20 cellular contexts compared by ENCODE assay signal in the genomic region with DNA sequence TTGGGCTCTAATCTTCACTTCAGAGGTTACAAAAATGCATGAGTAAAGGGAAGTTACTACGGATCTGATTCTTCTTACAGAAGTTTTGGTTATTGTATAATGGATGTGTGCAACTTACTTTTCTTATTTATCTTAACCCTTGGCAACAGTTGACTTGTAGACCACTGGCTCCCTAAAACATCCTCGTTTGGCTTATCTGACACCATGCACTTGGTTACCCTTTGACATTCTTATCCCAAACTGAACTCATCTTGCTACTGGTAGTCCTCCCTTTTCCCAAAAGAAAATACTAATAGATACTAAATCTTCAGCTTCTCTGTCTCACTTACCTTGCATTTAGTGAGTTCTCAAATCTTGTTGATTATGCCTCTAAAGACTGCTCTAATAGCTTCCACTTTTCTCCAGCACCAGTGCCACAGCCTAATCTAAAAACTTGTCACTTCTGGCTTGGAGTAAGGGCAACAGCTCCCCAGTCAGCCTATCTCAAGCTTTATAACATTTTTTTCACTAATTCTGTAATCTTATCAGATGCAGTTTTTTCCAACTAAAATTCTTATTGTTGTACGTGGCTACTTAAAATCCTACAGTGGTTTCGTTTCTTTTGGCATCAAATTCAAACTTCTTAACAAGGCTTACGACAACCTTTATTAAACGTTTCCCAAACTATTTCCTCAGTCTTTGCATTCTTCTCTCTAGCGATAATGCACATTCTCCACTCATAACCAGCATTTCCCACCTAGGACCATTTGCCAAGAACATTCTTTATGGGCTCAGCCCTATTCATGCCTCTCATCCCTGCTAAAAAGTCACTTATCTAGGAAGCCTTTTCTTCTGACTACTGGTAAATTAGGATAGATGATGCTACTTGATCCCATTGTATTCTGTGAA.
DNase-seq lines count a peak whose midpoint lies in the region; ATAC-seq and TF ChIP-seq lines count a peak whose summit lies in the region.
"Had no signal": no experiment of that assay in that cellular context is flagged by ENCODE, and none has a peak within 500 bp of the region (broad histone marks: within the 10 kb centered on the region; RNA-seq: fewer than 3 reads in every experiment).

No MANE protein-coding gene starts in this region.

- H3K4me1 ChIP-seq in right atrium auricular region: no peaks in the 10 kb centered on the region
- H3K4me1 ChIP-seq: HAP-1 had no signal

- H3K9me3 ChIP-seq in right atrium auricular region: peaks cover 0 to 3% of the 10 kb centered on the region in 2 donors
- H3K9me3 ChIP-seq: gastrocnemius medialis, HAP-1, transverse colon had no signal

- no peak for DNase-seq in left ventricle myocardium superior
- DNase-seq in right atrium auricular region (ENCODE audit: low spot score): no peak
- DNase-seq in cardiac fibroblast (ENCODE audit: low read depth in 2 of 2): peak; percentile 83 to 96
- DNase-seq in lung microvascular endothelial cell (ENCODE audit: low read depth in 2 of 2): peak; percentile 5 to 10
- DNase-seq in epidermal melanocyte (ENCODE audit: insufficient read length, low spot score): no peak
- no peak for DNase-seq in substantia nigra (lab: John Stamatoyannopoulos, UW)
- DNase-seq: activated CD4-positive, CD25-positive, alpha-beta regulatory T cell treated with anti-CD3 and anti-CD28 coated beads, Interleukin-2, amount 50 U/mL, for 72 hours; activated naive CD8-positive, alpha-beta T cell treated with anti-CD3 and anti-CD28 coated beads, Interleukin-2, amount 50 U/mL, for 24 hours; CD4-positive, CD25-positive, alpha-beta regulatory T cell; gastrocnemius medialis; mesenchymal stem cell; natural killer cell; NCI-H1694; SHP77 treated with DMSO at 0.1 percent for 48 hours; T-helper 17 cell; transverse colon had no signal

- no peaks in the 10 kb centered on the region for H3K27me3 ChIP-seq in right atrium auricular region
- H3K27me3 ChIP-seq: gastrocnemius medialis, transverse colon had no signal

- no peak overlapping the region for H3K4me3 ChIP-seq in right atrium auricular region
- peak overlapping the region; percentile 6 to 19 for H3K4me3 ChIP-seq in cardiac fibroblast (replicated peaks in 1 of 2; ENCODE audit: low read depth in 2 of 2, low read length in 2 of 2)
- H3K4me3 ChIP-seq: gastrocnemius medialis, HAP-1, transverse colon had no signal

- H3K36me3 ChIP-seq in right atrium auricular region: no peaks in the 10 kb centered on the region
- H3K36me3 ChIP-seq: gastrocnemius medialis, HAP-1, transverse colon had no signal

- peak overlapping the region in 1 of 2 donors; percentile 26 for H3K27ac ChIP-seq in right atrium auricular region
- no peak overlapping the region for H3K27ac ChIP-seq in substantia nigra (ENCODE audit: low read depth, low read length, poor library complexity, severe bottlenecking)
- H3K27ac ChIP-seq: gastrocnemius medialis, transverse colon had no signal

- TF ChIP-seq CTCF in right atrium auricular region (IDR thresholded peaks at IDR 0.05) (no peak), cardiac fibroblast (IDR thresholded peaks at IDR 0.05; ENCODE audit: low read depth, low read length) (no peak)

- ATAC-seq in left ventricle myocardium superior (peak; percentile 32), GM19023 (IDR thresholded peaks at IDR 0.05; ENCODE audit: unreplicated experiment) (no peak), GM18870 (IDR thresholded peaks at IDR 0.05; ENCODE audit: unreplicated experiment) (no peak)
- ATAC-seq: activated naive CD8-positive, alpha-beta T cell treated with anti-CD3 and anti-CD28 coated beads, Interleukin-2, amount 50 U/mL, for 24 hours; gastrocnemius medialis; natural killer cell; stimulated activated memory B cell treated with anti-CD40 and anti-IgM and Interleukin-4, amounts not matched to agents 10 μg/mL and 1 μg/mL and 100 μg/mL, for 72 hours; T-helper 17 cell had no signal

- intact Hi-C loops in left ventricle myocardium superior (cut with micrococcal nuclease): no loop called here

Comparison
In these comparisons a context has a peak if more than half of its experiments do, and no peak if none do; other contexts are left out.
1. DNase-seq: peak in cardiac fibroblast (2 of 2) and lung microvascular endothelial cell (2 of 2); none in left ventricle myocardium superior (single experiment), right atrium auricular region (single experiment), epidermal melanocyte (single experiment) and substantia nigra (0 of 49).
2. H3K4me3 ChIP-seq: peak in cardiac fibroblast (2 of 2); none in right atrium auricular region (0 of 2).